ENCODE assay signal across 17 cellular contexts in the genomic region with DNA sequence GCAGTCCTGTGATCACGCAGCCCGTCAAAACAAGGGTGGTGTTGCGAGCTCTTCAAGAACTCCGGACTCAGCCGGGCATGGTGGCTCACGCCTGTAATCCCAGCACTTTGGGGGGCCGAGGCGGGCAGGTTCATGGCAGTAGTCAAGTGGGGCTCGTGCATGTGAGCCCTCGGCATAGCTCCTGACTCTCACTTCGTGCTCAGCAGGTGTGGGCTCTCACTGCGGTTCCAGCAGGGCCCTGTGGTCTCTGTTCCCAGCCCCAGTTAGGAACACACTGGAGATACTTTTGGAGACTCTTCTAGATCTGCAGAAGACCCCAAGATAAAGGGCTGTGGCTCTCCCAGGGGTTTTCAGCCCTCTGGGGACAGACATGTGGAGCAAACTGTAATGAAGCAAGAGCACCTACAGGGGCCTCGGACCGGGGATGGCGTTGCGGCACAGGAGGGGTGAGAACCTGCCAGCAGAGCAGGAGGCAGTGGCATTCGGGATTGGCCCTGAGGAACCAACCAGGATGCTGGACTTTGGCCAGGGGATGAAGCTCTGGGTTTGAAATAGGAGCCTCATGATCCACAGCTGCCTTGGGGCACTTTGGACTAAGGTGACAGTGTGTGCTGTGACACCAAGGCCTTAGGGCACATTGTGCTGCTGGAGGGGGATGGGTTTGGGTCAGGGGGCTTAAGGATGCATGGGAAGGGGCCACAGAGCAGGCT.
DNase-seq lines count a peak whose midpoint lies in the region; FAIRE-seq and TF ChIP-seq lines count a peak whose summit lies in the region.
"Had no signal": no experiment of that assay in that cellular context is flagged by ENCODE, and none has a peak within 500 bp of the region (broad histone marks: within the 10 kb centered on the region; RNA-seq: fewer than 3 reads in every experiment).

No MANE protein-coding gene starts in this region.

- no peak overlapping the region for H3K27ac ChIP-seq in mesendoderm (ENCODE audit: low read depth, low read length)

- no peak overlapping the region for H3K4me2 ChIP-seq in mesendoderm (ENCODE audit: low read length)

- no peak overlapping the region for H3K4me3 Mint-ChIP-seq in type B pancreatic cell
- H3K4me3 Mint-ChIP-seq: H9 had no signal

- H3K79me1 ChIP-seq in mesendoderm (ENCODE audit: low read length): no peaks in the 10 kb centered on the region

- no peak for TF ChIP-seq POLR2A in GM12892 (IDR thresholded peaks at IDR 0.05; ENCODE audit: low read depth, low read length)

- H2BK5ac ChIP-seq in mesendoderm (ENCODE audit: low read length): no peak overlapping the region

- H3K18ac ChIP-seq in mesendoderm (ENCODE audit: low read length): no peak overlapping the region

- no peaks in the 10 kb centered on the region for H3K27me3 ChIP-seq in mesendoderm (ENCODE audit: insufficient read depth, low read length, poor library complexity)

- H3K27me3 Mint-ChIP-seq in type B pancreatic cell: no peaks in the 10 kb centered on the region

- no peaks in the 10 kb centered on the region for H3K4me1 Mint-ChIP-seq in type B pancreatic cell (ENCODE audit: unreplicated experiment)

- no peaks in the 10 kb centered on the region for H3K36me3 ChIP-seq in mesendoderm (ENCODE audit: control insufficient read depth, insufficient read depth, low read length)

- no peak overlapping the region for H4K5ac ChIP-seq in mesendoderm (ENCODE audit: low read length)

- H2BK15ac ChIP-seq in mesendoderm (replicated peaks; ENCODE audit: low read depth): no peak overlapping the region

- no peak overlapping the region for H2BK120ac ChIP-seq in mesendoderm (ENCODE audit: low read depth, low read length)

- no peak for FAIRE-seq in GM12892 (lab: Jason Lieb, UNC)

- H3K4me3 ChIP-seq in mesendoderm (ENCODE audit: low read length): no peak overlapping the region

- no CpG with 5 or more reads among the region's 17 CpGs for WGBS in mesendoderm (ENCODE audit: extremely low coverage, insufficient coverage, low lambda C conversion rate)

- no peaks in the 10 kb centered on the region for H3K9me3 Mint-ChIP-seq in type B pancreatic cell
- H3K9me3 Mint-ChIP-seq: H9 had no signal

- no peaks in the 10 kb centered on the region for H3K36me3 Mint-ChIP-seq in type B pancreatic cell

- no peak overlapping the region for H4K8ac ChIP-seq in mesendoderm (ENCODE audit: low read depth, low read length)

- TF ChIP-seq CTCF in type B pancreatic cell (conservative IDR thresholded peaks at IDR 0.05): no peak

- DNase-seq in NCI-H2029 (lab: John Stamatoyannopoulos, UW) (peak; percentile 23), NCI-H2029 treated with DMSO at 0.1 percent for 48 hours (lab: John Stamatoyannopoulos, UW) (no peak), NCI-H510A (lab: John Stamatoyannopoulos, UW) (peak; percentile 58), ecto neural progenitor cell (ENCODE audit: low spot score) (peak; percentile 28), type B pancreatic cell (ENCODE audit: extremely low spot score, unreplicated experiment) (peak; percentile 60), mesendoderm (no peak), GM12892 (ENCODE audit: insufficient read length) (no peak)
- no peak for DNase-seq in stimulated activated naive CD4-positive, alpha-beta T cell treated with Interleukin-2 at 50 U/mL for 16 hours (lab: John Stamatoyannopoulos, UW)
- DNase-seq: Calu3, DND-41, H9, MV-4-11, NCI-H1436, NCI-H2107, NCI-H446, NCI-H82, Right ventricle myocardium superior had no signal

- H3K4me1 ChIP-seq in mesendoderm (ENCODE audit: control insufficient read depth, low read depth, low read length): no peaks in the 10 kb centered on the region

- H3K4ac ChIP-seq in mesendoderm (ENCODE audit: low read depth, low read length): no peak overlapping the region

- no peaks in the 10 kb centered on the region for H3K79me2 ChIP-seq in mesendoderm (ENCODE audit: control insufficient read depth, insufficient read depth, low read length)

- H3K23ac ChIP-seq in mesendoderm (ENCODE audit: low read length): no peak overlapping the region

- H2AK5ac ChIP-seq in mesendoderm (ENCODE audit: low read length): no peak overlapping the region

- H3K27ac Mint-ChIP-seq in type B pancreatic cell: no peak overlapping the region
- H3K27ac Mint-ChIP-seq: H9 had no signal

- H3K56ac ChIP-seq in mesendoderm (ENCODE audit: low read length): no peak overlapping the region

- H3K9ac ChIP-seq in mesendoderm (ENCODE audit: low read length): no peak overlapping the region

Comparison
In these comparisons a context has a peak if more than half of its experiments do, and no peak if none do; other contexts are left out.
1. DNase-seq: peak in NCI-H2029 (single experiment), NCI-H510A (single experiment), ecto neural progenitor cell (single experiment) and type B pancreatic cell (single experiment); none in NCI-H2029 treated with DMSO at 0.1 percent for 48 hours (single experiment), mesendoderm (single experiment), GM12892 (single experiment) and stimulated activated naive CD4-positive, alpha-beta T cell treated with Interleukin-2 at 50 U/mL for 16 hours (single experiment).